Comparison of ENCODE assay signal across 2 cellular contexts in the genomic region with DNA sequence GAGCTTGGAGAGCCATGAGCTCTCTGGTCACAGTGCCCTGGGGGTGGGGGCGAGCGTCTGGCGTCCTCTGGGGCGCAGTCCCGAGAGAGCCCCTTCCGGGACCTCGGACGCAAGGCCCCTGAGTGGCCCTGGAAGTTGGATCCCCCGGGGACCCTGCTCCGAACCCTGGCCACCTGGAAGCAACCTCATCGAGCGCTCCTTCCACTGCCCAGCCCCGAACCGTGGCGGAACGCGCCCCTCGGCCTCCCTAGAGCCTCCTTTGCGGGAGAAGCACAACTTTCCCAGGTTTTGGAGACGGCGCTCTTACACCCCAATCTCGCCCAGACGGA.
TF ChIP-seq lines count a peak whose summit lies in the region.

No MANE protein-coding gene starts in this region.

TF ChIP-seq in SK-N-SH, 30 proteins besides CTCF, POLR2A, EP300 and RAD21 (continued from another document):
- no peak for TF ChIP-seq ZBTB33 (IDR thresholded peaks at IDR 0.05; ENCODE audit: borderline replicate concordance, low read depth)
- no peak for TF ChIP-seq ELF1 (IDR thresholded peaks at IDR 0.05)
- TF ChIP-seq TEAD4 (IDR thresholded peaks at IDR 0.05; ENCODE audit: borderline replicate concordance, insufficient read depth), result no peak
- no peak for TF ChIP-seq MAX (IDR thresholded peaks at IDR 0.05; ENCODE audit: low read depth)
- no peak for TF ChIP-seq CHD2 (IDR thresholded peaks at IDR 0.05; ENCODE audit: low read length, partially characterized antibody)
TF ChIP-seq in SK-N-SH: peak in this region for 0.

TF ChIP-seq in SK-N-SH treated with all-trans-retinoic acid at 6 μM for 48 hours, 23 proteins besides CTCF, POLR2A, EP300 and RAD21 (continued from another document):
- no peak for TF ChIP-seq POU6F1 (CRISPR knock-in tag; IDR thresholded peaks at IDR 0.05; ENCODE audit: borderline replicate concordance, low read depth)
- no peak for TF ChIP-seq ESRRG (CRISPR knock-in tag; IDR thresholded peaks at IDR 0.05)
- TF ChIP-seq ZNF8 (CRISPR knock-in tag; IDR thresholded peaks at IDR 0.05), result no peak
- no peak for TF ChIP-seq SNAI2 (CRISPR knock-in tag; IDR thresholded peaks at IDR 0.05)
- TF ChIP-seq CSDC2 (CRISPR knock-in tag; IDR thresholded peaks at IDR 0.05), result no peak
- TF ChIP-seq CREB5 (CRISPR knock-in tag; IDR thresholded peaks at IDR 0.05; ENCODE audit: low read depth), result no peak
- TF ChIP-seq TSHZ2 (CRISPR knock-in tag; IDR thresholded peaks at IDR 0.05), result no peak
- no peak for TF ChIP-seq ZC3H10 (CRISPR knock-in tag; IDR thresholded peaks at IDR 0.05)
- no peak for TF ChIP-seq ZFP30 (CRISPR knock-in tag; IDR thresholded peaks at IDR 0.05)
